9 cellular contexts compared by ENCODE assay signal in the genomic region with DNA sequence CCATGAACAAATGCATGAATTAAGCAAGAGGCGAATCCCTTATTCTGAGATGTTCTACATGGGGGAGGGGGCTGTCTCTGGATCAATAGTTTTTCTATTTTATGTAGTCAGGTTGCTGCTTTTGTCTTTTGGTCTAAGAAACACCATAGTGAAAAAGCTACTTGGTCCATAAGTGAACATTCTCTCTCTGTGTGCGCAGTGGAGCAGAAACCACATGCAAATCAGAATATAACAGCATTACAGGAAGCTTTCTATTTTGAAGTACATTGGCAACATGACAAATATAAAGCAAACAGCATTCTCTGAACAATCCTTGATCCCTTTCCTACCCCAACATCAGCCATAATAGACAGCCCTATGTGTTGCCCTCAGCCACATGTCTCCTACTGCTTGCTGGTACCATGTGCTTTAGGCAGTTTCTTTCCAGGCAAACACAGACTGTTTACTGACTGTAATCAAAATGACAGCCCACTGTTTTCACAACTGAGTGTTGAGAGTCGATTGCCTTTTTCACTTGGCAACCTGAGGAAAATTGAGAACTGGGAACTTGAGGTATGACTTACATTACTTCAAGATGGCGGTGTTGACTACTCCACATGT. TPM values are rescaled to one million over a fixed set of nuclear protein-coding genes. Genes with fewer than 3 reads are reported as not detected.
DNase-seq lines count a peak whose midpoint lies in the region; ATAC-seq, FAIRE-seq and TF ChIP-seq lines count a peak whose summit lies in the region.
"Had no signal": no experiment of that assay in that cellular context is flagged by ENCODE, and none has a peak within 500 bp of the region (broad histone marks: within the 10 kb centered on the region; RNA-seq: fewer than 3 reads in every experiment).

No MANE protein-coding gene starts in this region.

- no peak overlapping the region for H3K4me3 Mint-ChIP-seq in CD14-positive monocyte

- TF ChIP-seq CTCF in CD14-positive monocyte (IDR thresholded peaks at IDR 0.05): no peak

- intact Hi-C loops in CD14-positive monocyte (cut with micrococcal nuclease): no loop called here

- no peaks in the 10 kb centered on the region for H3K9me3 Mint-ChIP-seq in CD14-positive monocyte

- DNase-seq in NCI-H345 treated with DMSO at 0.1 percent for 48 hours (lab: John Stamatoyannopoulos, UW; ENCODE audit: unreplicated experiment) (peak; percentile 92), CD14-positive monocyte (ENCODE audit: low spot score) (no peak), globus pallidus (ENCODE audit: low spot score) (no peak), SW480 (ENCODE audit: low spot score) (no peak), HTR-8/SVneo (ENCODE audit: insufficient read length, low spot score) (no peak)
- DNase-seq: central memory CD4-positive, alpha-beta T cell had no signal

- FAIRE-seq in HTR-8/SVneo (lab: Jason Lieb, UNC): no peak

- no peaks in the 10 kb centered on the region for H3K4me1 Mint-ChIP-seq in CD14-positive monocyte

- no peaks in the 10 kb centered on the region for H3K36me3 Mint-ChIP-seq in CD14-positive monocyte

- peak; percentile 95 for ATAC-seq in GM18498 (IDR thresholded peaks at IDR 0.05; ENCODE audit: unreplicated experiment)
- peak; percentile 95 for ATAC-seq in GM21447 (IDR thresholded peaks at IDR 0.05; ENCODE audit: unreplicated experiment)
- ATAC-seq in HG03159 (IDR thresholded peaks at IDR 0.05; ENCODE audit: unreplicated experiment): peak; percentile 96

- H3K27me3 Mint-ChIP-seq in CD14-positive monocyte (ENCODE audit: low read depth in 3 of 3): peaks cover 0 to 2% (median 0%) of the 10 kb centered on the region in 3 donors

- no peak overlapping the region for H3K27ac Mint-ChIP-seq in CD14-positive monocyte

RNA-seq across cellular contexts. Expression of gene SCN3A, which starts 10.6 kb away (rescaled TPM):
- polyA plus RNA-seq in CD14-positive monocyte: not detected

RNA-seq across cellular contexts. Expression of gene SCN2A, which starts 45.9 kb away (rescaled TPM):
- polyA plus RNA-seq in CD14-positive monocyte: not detected
